Comparison of ENCODE assay signal across 1 cellular context in genomic region chr12:57723630-57723962, GRCh38.
TF ChIP-seq lines count a peak whose summit lies in the region.

No MANE protein-coding gene starts in this region.

TF ChIP-seq in GM12891, 5 proteins besides CTCF, POLR2A, EP300 and RAD21:
- TF ChIP-seq PAX5 (IDR thresholded peaks at IDR 0.05; ENCODE audit: insufficient read depth, low read length, severe bottlenecking) (no peak), POLR2AphosphoS5 (IDR thresholded peaks at IDR 0.05; ENCODE audit: low read depth, low read length) (no peak), TAF1 (IDR thresholded peaks at IDR 0.05; ENCODE audit: low read depth, low read length) (no peak)
